In genomic region chr11:65497141-65498041, GRCh38 we compare ENCODE assay signal across 8 cellular contexts. TPM values are rescaled to one million over a fixed set of nuclear protein-coding genes. Genes with fewer than 3 reads are reported as not detected.
A peak's percentile ranks its signal among the peaks of the same experiment; 100 is the strongest.
DNase-seq lines count a peak whose midpoint lies in the region; ATAC-seq and TF ChIP-seq lines count a peak whose summit lies in the region.

No MANE protein-coding gene starts in this region.

- H2AFZ ChIP-seq in PC-3 (ENCODE audit: low read length), result peak overlapping the region; percentile 88

- intact Hi-C loops in PC-3 (cut with micrococcal nuclease), result loop anchor here (2.0 kb wide), 1 partner anchor 25 kb away; no protein-coding TSS in a partner anchor

- ATAC-seq in GM21723 (IDR thresholded peaks at IDR 0.05; ENCODE audit: unreplicated experiment) (peak; percentile 55), PC-3 (peak; percentile 72), esophagus mucosa (peak; percentile 87)

- TF ChIP-seq CTCF in PC-3 (conservative IDR thresholded peaks at IDR 0.05; ENCODE audit: low read depth, low read length), result no peak

- H3K9me3 ChIP-seq in PC-3 (ENCODE audit: low read length), result no peaks in the 10 kb centered on the region

- no TSS peak for BruUV-seq in PC-3 (replicated peaks; lab: Mats Ljungman, UMichigan)

- H3K79me2 ChIP-seq in PC-3 (ENCODE audit: low read length), result peaks cover 62% of the 10 kb centered on the region

- H3K27me3 ChIP-seq in PC-3 (ENCODE audit: low read length), result no peaks in the 10 kb centered on the region

- peaks cover 48% of the 10 kb centered on the region for H3K4me1 ChIP-seq in PC-3 (ENCODE audit: insufficient read depth, low read length)

- peak overlapping the region; percentile 90 for H3K4me2 ChIP-seq in PC-3 (ENCODE audit: low read length)

- CTCF ChIA-PET in PC-3 (lab: Charles Lee), result interaction anchor here (0.6 to 1.1 kb wide), 3 partner anchors 10 to 20 kb away, joined by 3 to 4 read pairs (median 3); no protein-coding TSS in a partner anchor

- H3K9me2 ChIP-seq in PC-3 (replicated peaks; ENCODE audit: low read length), result no peaks in the 10 kb centered on the region

- peak overlapping the region; percentile 95 for H3K27ac ChIP-seq in PC-3 (ENCODE audit: low read length)

- peak overlapping the region; percentile 95 for H3K4me3 ChIP-seq in PC-3 (ENCODE audit: low read length)

- H3K9ac ChIP-seq in PC-3 (ENCODE audit: low read length), result peak overlapping the region; percentile 97

- H3K36me3 ChIP-seq in PC-3 (ENCODE audit: low read depth, low read length), result peaks cover 31% of the 10 kb centered on the region

- DNase-seq in DMS53 (lab: John Stamatoyannopoulos, UW), result peak; percentile 99
- DNase-seq in KG1 (lab: John Stamatoyannopoulos, UW), result peak; percentile 100
- peak; percentile 99 for DNase-seq in PC-3
- DNase-seq in activated T-cell treated with anti-CD3 and anti-CD28 coated beads, Interleukin-2, amount 50 U/mL, for 1 hour, result peak; percentile 97
- peak; percentile 99 for DNase-seq in myocyte (ENCODE audit: low read depth)
- peak; percentile 92 to 99 for DNase-seq in stimulated activated CD8-positive, alpha-beta memory T cell treated with anti-CD3 and anti-CD28 coated beads, Interleukin-7, amount 100 ng/mL, for 4 hours (ENCODE audit: low read depth in 2 of 2)

- H3F3A ChIP-seq in PC-3 (ENCODE audit: low read length, unreplicated experiment), result peaks cover 32% of the 10 kb centered on the region

- POLR2A ChIA-PET in PC-3 (lab: Charles Lee; ENCODE audit: unreplicated experiment), result interaction anchor here (0.5 to 3.0 kb wide), 11 partner anchors 9 to 940 kb away, joined by 3 to 40 read pairs (median 13); partner anchors contain the start of gene NEAT1

- H4K20me1 ChIP-seq in PC-3 (ENCODE audit: low read length), result peaks cover 34% of the 10 kb centered on the region

RNA-seq across cellular contexts. Expression of gene MALAT1, which starts 1.5 kb away (rescaled TPM):
- total RNA-seq in PC-3 (2014; rRNA removed), result 1,345 and 2,062 TPM in 2 replicates
- total RNA-seq in esophagus mucosa, result 4,086 TPM
- total RNA-seq in myocyte, result 5,859 and 8,069 TPM in 2 replicates
- 1,663 TPM for polyA plus RNA-seq in myocyte (2012)

RNA-seq across cellular contexts. Expression of gene SCYL1, which starts 27.5 kb away (rescaled TPM):
- total RNA-seq in PC-3 (2014; rRNA removed), result 201 and 262 TPM in 2 replicates
- total RNA-seq in esophagus mucosa, result 36.7 TPM
- total RNA-seq in myocyte, result 84.4 and 128 TPM in 2 replicates
- 94.5 TPM for polyA plus RNA-seq in myocyte (2012)

Comparison
In these comparisons a context has a peak if more than half of its experiments do, and no peak if none do; other contexts are left out.
1. Peak in every context shown above with its lines: DNase-seq, ATAC-seq, H3K4me3 ChIP-seq and H3K27ac ChIP-seq.